Comparison of ENCODE assay signal across 15 cellular contexts in the genomic region with DNA sequence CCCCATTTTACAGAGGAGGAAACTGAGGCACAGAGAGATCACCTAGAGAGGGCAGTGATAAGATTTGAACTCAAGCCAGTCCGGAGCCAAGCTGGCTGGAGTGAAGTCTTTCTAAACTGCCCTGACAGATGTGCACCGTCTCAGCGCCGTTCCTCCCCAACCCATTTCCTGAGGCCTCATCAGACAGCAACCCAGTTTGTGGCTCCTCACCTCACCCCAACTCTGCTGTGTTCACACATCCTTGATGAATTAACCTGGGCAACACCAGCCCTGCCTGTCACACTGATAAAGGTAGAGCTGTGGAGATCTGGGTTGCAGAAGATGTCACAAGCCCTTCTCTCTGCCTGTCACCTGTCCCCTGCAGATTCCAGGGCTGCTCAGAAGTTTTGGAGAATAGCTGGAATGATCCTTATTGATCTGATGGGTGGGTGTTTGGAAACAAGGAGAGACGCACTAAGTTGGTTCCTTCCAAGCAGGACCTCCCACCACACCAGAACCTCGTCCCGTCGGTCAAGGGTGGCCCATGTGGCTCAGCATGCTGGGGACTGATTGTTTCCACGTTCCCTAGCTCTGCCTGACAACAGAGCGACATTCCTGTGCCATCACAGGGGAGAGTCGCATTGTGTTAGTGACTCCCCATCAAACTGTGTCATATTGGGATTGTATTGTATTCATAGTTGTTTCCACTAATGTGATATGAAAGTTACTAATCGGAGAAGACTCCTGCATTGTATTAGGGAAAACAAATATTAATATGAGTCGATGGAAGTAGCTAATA.
DNase-seq lines count a peak whose midpoint lies in the region; ATAC-seq, FAIRE-seq and TF ChIP-seq lines count a peak whose summit lies in the region.
"Had no signal": no experiment of that assay in that cellular context is flagged by ENCODE, and none has a peak within 500 bp of the region (broad histone marks: within the 10 kb centered on the region; RNA-seq: fewer than 3 reads in every experiment).

No MANE protein-coding gene starts in this region.

- no peaks in the 10 kb centered on the region for H3K9me2 ChIP-seq in GM23338 (ENCODE audit: insufficient read depth)

- no peak overlapping the region for H3K27ac Mint-ChIP-seq in activated CD4-positive, alpha-beta T cell treated with anti-CD3 and anti-CD28 coated beads, Interleukin-2, amount 10 ng/mL, durations not matched to agents 7 days and 5 days
- H3K27ac Mint-ChIP-seq in GM23338 (no peak overlapping the region), nephron (peak overlapping the region in 2 of 3 experiments; percentile 26 to 61)
- H3K27ac Mint-ChIP-seq: CD8-positive, alpha-beta memory T cell had no signal

- no peaks in the 10 kb centered on the region for H3K79me2 ChIP-seq in GM23338 (replicated peaks; ENCODE audit: insufficient read depth)

- H3K4me2 ChIP-seq in GM23338: no peak overlapping the region
- H3K4me2 ChIP-seq: BLaER1 had no signal

- H3K27me3 ChIP-seq in GM23338 (ENCODE audit: insufficient read depth) (no peaks in the 10 kb centered on the region), bronchial epithelial cell (ENCODE audit: control insufficient read depth, insufficient read depth, low read length) (no peaks in the 10 kb centered on the region)
- H3K27me3 ChIP-seq: BLaER1 had no signal

- H3K4me3 ChIP-seq in GM23338: no peak overlapping the region
- no peak overlapping the region for H3K4me3 ChIP-seq in bronchial epithelial cell (ENCODE audit: low read depth, low read length)
- H3K4me3 ChIP-seq: BLaER1 had no signal

- no peaks in the 10 kb centered on the region for H3K36me3 ChIP-seq in GM23338 (ENCODE audit: insufficient read depth)
- no peaks in the 10 kb centered on the region for H3K36me3 ChIP-seq in bronchial epithelial cell (ENCODE audit: control insufficient read depth, insufficient read depth, low read length)
- H3K36me3 ChIP-seq: BLaER1 had no signal

- peak; percentile 55 for FAIRE-seq in bronchial epithelial cell (lab: Jason Lieb, UNC)

- POLR2A ChIA-PET in activated CD4-positive, alpha-beta T cell treated with anti-CD3 and anti-CD28 coated beads, Interleukin-2, amount 10 ng/mL, durations not matched to agents 7 days and 5 days (lab: Charles Lee): no interaction called here

- peaks cover 8% of the 10 kb centered on the region for H3K4me1 Mint-ChIP-seq in activated CD4-positive, alpha-beta T cell treated with anti-CD3 and anti-CD28 coated beads, Interleukin-2, amount 10 ng/mL, durations not matched to agents 7 days and 5 days
- H3K4me1 Mint-ChIP-seq in GM23338: peaks cover 8% of the 10 kb centered on the region; the same call in 2 of the 3 replicates
- peaks cover 9% of the 10 kb centered on the region for H3K4me1 Mint-ChIP-seq in nephron

- H3K27me3 Mint-ChIP-seq in activated CD4-positive, alpha-beta T cell treated with anti-CD3 and anti-CD28 coated beads, Interleukin-2, amount 10 ng/mL, durations not matched to agents 7 days and 5 days: peaks cover 1% of the 10 kb centered on the region
- H3K27me3 Mint-ChIP-seq in GM23338 (ENCODE audit: insufficient read depth, low read depth, poor library complexity): peaks cover 8% of the 10 kb centered on the region
- H3K27me3 Mint-ChIP-seq in nephron (ENCODE audit: low read depth): peaks cover 51% of the 10 kb centered on the region

- H3K36me3 Mint-ChIP-seq in activated CD4-positive, alpha-beta T cell treated with anti-CD3 and anti-CD28 coated beads, Interleukin-2, amount 10 ng/mL, durations not matched to agents 7 days and 5 days (ENCODE audit: low read depth): no peaks in the 10 kb centered on the region
- H3K36me3 Mint-ChIP-seq in GM23338 (ENCODE audit: low read depth) (no peaks in the 10 kb centered on the region), nephron (ENCODE audit: low read depth) (no peaks in the 10 kb centered on the region)
- H3K36me3 Mint-ChIP-seq: CD8-positive, alpha-beta memory T cell had no signal

- TF ChIP-seq CTCF in GM23338 (conservative IDR thresholded peaks at IDR 0.05; ENCODE audit: low read depth in 2 of 2) (no peak), bronchial epithelial cell (IDR thresholded peaks at IDR 0.05; ENCODE audit: insufficient read depth, low read length, severe bottlenecking) (no peak), nephron (IDR thresholded peaks at IDR 0.05; ENCODE audit: unreplicated experiment in 3 of 3) (no peak)

- H2AFZ ChIP-seq in GM23338: no peak overlapping the region

- H3K4me3 Mint-ChIP-seq in activated CD4-positive, alpha-beta T cell treated with anti-CD3 and anti-CD28 coated beads, Interleukin-2, amount 10 ng/mL, durations not matched to agents 7 days and 5 days: no peak overlapping the region
- H3K4me3 Mint-ChIP-seq in GM23338 (no peak overlapping the region), nephron (no peak overlapping the region)
- H3K4me3 Mint-ChIP-seq: CD8-positive, alpha-beta memory T cell had no signal

- CTCF ChIA-PET in activated CD4-positive, alpha-beta T cell treated with anti-CD3 and anti-CD28 coated beads, Interleukin-2, amount 10 ng/mL, durations not matched to agents 7 days and 5 days (lab: Charles Lee): interaction anchor here (1.5 kb wide), 1 partner anchor 57 kb away, joined by 4 read pairs; no protein-coding TSS in a partner anchor

- H3K27ac ChIP-seq in GM23338 (ENCODE audit: low read depth): no peak overlapping the region
- H3K27ac ChIP-seq: BLaER1 had no signal

- no peaks in the 10 kb centered on the region for H3F3A ChIP-seq in GM23338 (replicated peaks; ENCODE audit: low read depth)

- DNase-seq in activated CD4-positive, alpha-beta T cell treated with anti-CD3 and anti-CD28 coated beads, Interleukin-2, amount 10 ng/mL, durations not matched to agents 7 days and 5 days: peak; percentile 13
- DNase-seq in activated CD4-positive, alpha-beta T cell treated with anti-CD3 and anti-CD28 coated beads for 1 hour: no peak
- DNase-seq in GM23338 (ENCODE audit: low spot score): no peak
- DNase-seq in bronchial epithelial cell (ENCODE audit: low read depth): no peak
- DNase-seq in NCI-H510A (lab: John Stamatoyannopoulos, UW): no peak
- DNase-seq: 8988T; AML-193; Caco-2; CD8-positive, alpha-beta memory T cell; DND-41; GDM1 had no signal

- no peaks in the 10 kb centered on the region for H3K9me3 Mint-ChIP-seq in activated CD4-positive, alpha-beta T cell treated with anti-CD3 and anti-CD28 coated beads, Interleukin-2, amount 10 ng/mL, durations not matched to agents 7 days and 5 days
- H3K9me3 Mint-ChIP-seq in GM23338 (no peaks in the 10 kb centered on the region), nephron (no peaks in the 10 kb centered on the region)
- H3K9me3 Mint-ChIP-seq: CD8-positive, alpha-beta memory T cell had no signal

- ATAC-seq in GM23338 (peak; percentile 53), HG03135 (IDR thresholded peaks at IDR 0.05; ENCODE audit: unreplicated experiment) (no peak)
- ATAC-seq: HCT116 had no signal

- no peaks in the 10 kb centered on the region for H3K4me1 ChIP-seq in GM23338 (ENCODE audit: insufficient read depth)
- H3K4me1 ChIP-seq: Caco-2 had no signal

- H4K20me1 ChIP-seq in GM23338 (replicated peaks; ENCODE audit: insufficient read depth): no peaks in the 10 kb centered on the region; the same call in 1 of the 2 replicates
- H4K20me1 ChIP-seq: BLaER1 had no signal

TF ChIP-seq in GM23338, 12 proteins besides CTCF, POLR2A, EP300 and RAD21 (continues in another document):
- TF ChIP-seq, protein P1, sequence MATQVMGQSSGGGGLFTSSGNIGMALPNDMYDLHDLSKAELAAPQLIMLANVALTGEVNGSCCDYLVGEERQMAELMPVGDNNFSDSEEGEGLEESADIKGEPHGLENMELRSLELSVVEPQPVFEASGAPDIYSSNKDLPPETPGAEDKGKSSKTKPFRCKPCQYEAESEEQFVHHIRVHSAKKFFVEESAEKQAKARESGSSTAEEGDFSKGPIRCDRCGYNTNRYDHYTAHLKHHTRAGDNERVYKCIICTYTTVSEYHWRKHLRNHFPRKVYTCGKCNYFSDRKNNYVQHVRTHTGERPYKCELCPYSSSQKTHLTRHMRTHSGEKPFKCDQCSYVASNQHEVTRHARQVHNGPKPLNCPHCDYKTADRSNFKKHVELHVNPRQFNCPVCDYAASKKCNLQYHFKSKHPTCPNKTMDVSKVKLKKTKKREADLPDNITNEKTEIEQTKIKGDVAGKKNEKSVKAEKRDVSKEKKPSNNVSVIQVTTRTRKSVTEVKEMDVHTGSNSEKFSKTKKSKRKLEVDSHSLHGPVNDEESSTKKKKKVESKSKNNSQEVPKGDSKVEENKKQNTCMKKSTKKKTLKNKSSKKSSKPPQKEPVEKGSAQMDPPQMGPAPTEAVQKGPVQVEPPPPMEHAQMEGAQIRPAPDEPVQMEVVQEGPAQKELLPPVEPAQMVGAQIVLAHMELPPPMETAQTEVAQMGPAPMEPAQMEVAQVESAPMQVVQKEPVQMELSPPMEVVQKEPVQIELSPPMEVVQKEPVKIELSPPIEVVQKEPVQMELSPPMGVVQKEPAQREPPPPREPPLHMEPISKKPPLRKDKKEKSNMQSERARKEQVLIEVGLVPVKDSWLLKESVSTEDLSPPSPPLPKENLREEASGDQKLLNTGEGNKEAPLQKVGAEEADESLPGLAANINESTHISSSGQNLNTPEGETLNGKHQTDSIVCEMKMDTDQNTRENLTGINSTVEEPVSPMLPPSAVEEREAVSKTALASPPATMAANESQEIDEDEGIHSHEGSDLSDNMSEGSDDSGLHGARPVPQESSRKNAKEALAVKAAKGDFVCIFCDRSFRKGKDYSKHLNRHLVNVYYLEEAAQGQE (IDR thresholded peaks at IDR 0.05; ENCODE audit: unreplicated experiment): no peak
- TF ChIP-seq EZH2phosphoT487 (IDR thresholded peaks at IDR 0.05; ENCODE audit: unreplicated experiment) (no peak), CREB1 (CRISPR knock-in tag; IDR thresholded peaks at IDR 0.05; ENCODE audit: low read depth) (no peak), ZNF331 (CRISPR knock-in tag; IDR thresholded peaks at IDR 0.05; ENCODE audit: low read depth) (no peak), NANOG (IDR thresholded peaks at IDR 0.05; ENCODE audit: borderline replicate concordance) (no peak), JUNB (IDR thresholded peaks at IDR 0.05; ENCODE audit: unreplicated experiment) (no peak), STAT1 (IDR thresholded peaks at IDR 0.05; ENCODE audit: unreplicated experiment) (no peak), ZNF114 (CRISPR knock-in tag; IDR thresholded peaks at IDR 0.05) (no peak)
- TF ChIP-seq, protein P2, sequence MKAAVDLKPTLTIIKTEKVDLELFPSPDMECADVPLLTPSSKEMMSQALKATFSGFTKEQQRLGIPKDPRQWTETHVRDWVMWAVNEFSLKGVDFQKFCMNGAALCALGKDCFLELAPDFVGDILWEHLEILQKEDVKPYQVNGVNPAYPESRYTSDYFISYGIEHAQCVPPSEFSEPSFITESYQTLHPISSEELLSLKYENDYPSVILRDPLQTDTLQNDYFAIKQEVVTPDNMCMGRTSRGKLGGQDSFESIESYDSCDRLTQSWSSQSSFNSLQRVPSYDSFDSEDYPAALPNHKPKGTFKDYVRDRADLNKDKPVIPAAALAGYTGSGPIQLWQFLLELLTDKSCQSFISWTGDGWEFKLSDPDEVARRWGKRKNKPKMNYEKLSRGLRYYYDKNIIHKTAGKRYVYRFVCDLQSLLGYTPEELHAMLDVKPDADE (IDR thresholded peaks at IDR 0.05): no peak

Comparison
In these comparisons a context has a peak if more than half of its experiments do, and no peak if none do; other contexts are left out.
1. H3K27ac Mint-ChIP-seq: peak in nephron (2 of 3); none in activated CD4-positive, alpha-beta T cell treated with anti-CD3 and anti-CD28 coated beads, Interleukin-2, amount 10 ng/mL, durations not matched to agents 7 days and 5 days (single experiment) and GM23338 (single experiment).